Comparison of ENCODE assay signal across 8 cellular contexts in the genomic region with DNA sequence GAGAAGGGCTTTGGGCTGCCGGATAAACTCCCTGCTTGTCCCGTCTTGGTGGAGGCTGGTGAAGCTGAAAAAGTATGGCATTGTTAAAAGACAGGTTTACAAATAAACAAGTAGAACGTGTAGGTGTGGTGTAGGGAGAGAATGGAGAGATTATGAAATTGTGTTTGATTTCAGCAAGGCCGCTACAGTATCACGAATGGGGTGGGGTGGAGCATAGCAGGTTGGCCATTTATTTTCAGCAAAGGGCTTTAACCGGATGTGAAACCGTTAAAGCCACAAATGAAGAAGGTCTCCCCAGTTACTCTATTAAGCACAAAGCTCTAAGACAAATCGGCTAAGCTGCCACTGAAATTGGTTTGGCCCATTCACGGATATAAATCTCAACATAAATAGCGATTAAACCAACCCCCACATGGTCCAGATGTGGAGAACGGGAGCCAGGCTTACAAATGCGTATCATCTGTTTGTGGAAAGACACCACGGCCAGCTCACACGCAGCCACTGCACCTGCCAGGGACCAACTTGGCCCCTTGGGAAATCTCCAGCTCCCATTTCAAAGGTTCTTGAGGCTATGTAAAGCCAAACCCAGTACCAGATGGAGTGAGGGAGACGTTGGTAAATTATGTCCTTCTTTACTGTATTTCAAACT.
DNase-seq lines count a peak whose midpoint lies in the region; ATAC-seq and TF ChIP-seq lines count a peak whose summit lies in the region.

No MANE protein-coding gene starts in this region.

- peak; percentile 47 for ATAC-seq in GM21737 (IDR thresholded peaks at IDR 0.05; ENCODE audit: unreplicated experiment)
- no peak for ATAC-seq in GM21360 (IDR thresholded peaks at IDR 0.05; ENCODE audit: unreplicated experiment)

- peak; percentile 65 for DNase-seq in GM13977 (ENCODE audit: low spot score)
- DNase-seq in NCI-H1436 (lab: John Stamatoyannopoulos, UW): peak; percentile 90
- DNase-seq in germinal center (ENCODE audit: low spot score): peak; percentile 67
- no peak for DNase-seq in G401 (ENCODE audit: low spot score)
- DNase-seq in GF-D8 (lab: John Stamatoyannopoulos, UW): no peak
- no peak for DNase-seq in NCI-H2196 (lab: John Stamatoyannopoulos, UW; ENCODE audit: unreplicated experiment)

- TF ChIP-seq CTCF in GM13977 (IDR thresholded peaks at IDR 0.05; ENCODE audit: extremely low read depth, insufficient read depth, missing control alignments): no peak

- in situ Hi-C loops in GM13977 (cut with MboI; ENCODE audit: low pct_unique_long_range_greater_than_20kb, low sequenced_read_pairs, unreplicated experiment) (loop anchor here (10.0 kb wide), 1 partner anchor 122 kb away; no protein-coding TSS in a partner anchor), G401 (cut with HindIII; ENCODE audit: low sequenced_read_pairs) (no loop called here)

Comparison
In these comparisons a context has a peak if more than half of its experiments do, and no peak if none do; other contexts are left out.
1. DNase-seq: peak in GM13977 (single experiment), NCI-H1436 (single experiment) and germinal center (single experiment); none in G401 (single experiment), GF-D8 (single experiment) and NCI-H2196 (single experiment).